Comparison of ENCODE assay signal across 8 cellular contexts in the genomic region with DNA sequence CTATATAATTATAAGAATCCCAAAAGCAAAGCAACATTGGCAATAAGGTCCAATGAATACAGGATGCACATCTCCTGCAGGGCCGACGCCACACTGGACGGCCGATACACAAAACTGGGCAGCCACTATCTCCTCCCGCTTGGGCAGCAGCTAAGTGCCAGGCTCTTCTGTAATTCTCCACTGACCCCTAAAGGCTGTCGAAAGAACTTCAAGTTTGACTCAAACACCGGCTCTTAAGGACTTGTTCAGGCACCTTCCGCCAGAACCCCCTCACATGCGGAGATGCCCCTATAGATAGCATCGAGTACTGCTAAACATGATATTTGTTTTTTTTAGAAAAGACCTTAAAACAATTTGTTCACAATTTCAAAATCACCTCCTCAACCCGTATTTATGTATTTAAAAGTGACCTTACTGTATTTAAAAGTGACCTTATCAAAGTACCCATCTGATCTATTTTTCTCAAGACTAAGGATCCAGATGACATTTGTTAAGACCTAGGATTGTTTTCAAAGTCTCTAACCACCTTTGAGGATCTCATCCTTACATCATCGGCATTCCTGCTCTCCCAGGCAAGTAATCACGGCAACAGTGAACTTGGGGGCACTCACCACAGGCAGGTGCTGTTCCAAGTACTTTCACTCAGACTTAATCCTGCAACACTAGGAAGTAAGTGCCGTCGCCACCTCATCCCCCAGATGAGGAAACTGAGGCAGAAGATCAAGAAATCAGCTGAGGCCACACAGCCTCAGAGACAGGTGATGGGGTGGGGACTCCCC.
DNase-seq lines count a peak whose midpoint lies in the region; ATAC-seq and TF ChIP-seq lines count a peak whose summit lies in the region.

No MANE protein-coding gene starts in this region.

- 0 out of 2 replicates have a peak, but pooled peaks cover 3% of the 10 kb centered on the region for H4K20me1 ChIP-seq in GM23338 (replicated peaks; ENCODE audit: insufficient read depth)

- no peak for TF ChIP-seq POLR2A in right lobe of liver (IDR thresholded peaks at IDR 0.05)

- H3K9me2 ChIP-seq in GM23338 (ENCODE audit: insufficient read depth), result no peaks in the 10 kb centered on the region

- H3K27me3 Mint-ChIP-seq in GM23338 (ENCODE audit: insufficient read depth, low read depth, poor library complexity) (peaks cover 8% of the 10 kb centered on the region), chondrocyte (ENCODE audit: low read depth) (no peaks in the 10 kb centered on the region)

- H3K27ac Mint-ChIP-seq in GM23338 (peak overlapping the region; percentile 91), chondrocyte (ENCODE audit: unreplicated experiment) (no peak overlapping the region)

- ATAC-seq in GM23338, result peak; percentile 98
- ATAC-seq in right lobe of liver, result peak; percentile 83 to 95 (median 91)
- no peak for ATAC-seq in HG03025 (IDR thresholded peaks at IDR 0.05; ENCODE audit: low FRiP score, unreplicated experiment)

- H3K4me2 ChIP-seq in GM23338, result no peak overlapping the region

- H3K9me3 ChIP-seq in BE2C, result no peaks in the 10 kb centered on the region
- no peaks in the 10 kb centered on the region for H3K9me3 ChIP-seq in right lobe of liver

- 0 out of 2 replicates have a peak overlapping the region, but pooled peaks have one; percentile 1 for H3K27ac ChIP-seq in GM23338 (ENCODE audit: low read depth)
- H3K27ac ChIP-seq in right lobe of liver, result no peak overlapping the region

- DNase-seq in BE2C, result peak; percentile 59
- peak; percentile 95 for DNase-seq in GM23338 (ENCODE audit: low spot score)
- DNase-seq in NCI-H526 (lab: John Stamatoyannopoulos, UW), result peak; percentile 57 to 86
- no peak for DNase-seq in chondrocyte (ENCODE audit: low spot score)
- peak in 1 of 3 donors; percentile 31 for DNase-seq in right lobe of liver
- DNase-seq in NK-92 treated with Interleukin-12 subunit alpha and Interleukin-12 subunit beta, amount 100 ng/mL, for 24 hours (lab: John Stamatoyannopoulos, UW), result no peak
- no peak for DNase-seq in activated CD4-positive, alpha-beta T cell treated with anti-CD3 and anti-CD28 coated beads for 4 hours

- H3K4me1 Mint-ChIP-seq in GM23338 (peaks cover 16% of the 10 kb centered on the region), chondrocyte (ENCODE audit: low read depth) (peaks cover 16% of the 10 kb centered on the region)

- intact Hi-C loops in right lobe of liver (cut with DNase I), result no loop called here

- no peaks in the 10 kb centered on the region for H3K79me2 ChIP-seq in GM23338 (replicated peaks; ENCODE audit: insufficient read depth)

- H3K27me3 ChIP-seq in BE2C (no peaks in the 10 kb centered on the region), GM23338 (ENCODE audit: insufficient read depth) (no peaks in the 10 kb centered on the region), right lobe of liver (no peaks in the 10 kb centered on the region)

- H2AFZ ChIP-seq in GM23338, result no peak overlapping the region

- WGBS in right lobe of liver (ENCODE audit: insufficient coverage, low coverage, low lambda C conversion rate, missing lambda C conversion rate), result 36% methylated on average over 13 of the region's 15 CpGs

- TF ChIP-seq CTCF in BE2C (IDR thresholded peaks at IDR 0.05; ENCODE audit: low read depth, low read length) (peak; percentile 76), GM23338 (conservative IDR thresholded peaks at IDR 0.05; ENCODE audit: low read depth in 2 of 2) (peak; percentile 68 to 70), chondrocyte (IDR thresholded peaks at IDR 0.05) (peak; percentile 79), right lobe of liver (IDR thresholded peaks at IDR 0.05) (peak; percentile 52 to 57 (median 54))

- H3K4me3 Mint-ChIP-seq in GM23338 (no peak overlapping the region), chondrocyte (ENCODE audit: unreplicated experiment) (no peak overlapping the region)

- H3K4me1 ChIP-seq in BE2C (no peaks in the 10 kb centered on the region), GM23338 (ENCODE audit: insufficient read depth) (no peaks in the 10 kb centered on the region), right lobe of liver (no peaks in the 10 kb centered on the region)

- H3K36me3 Mint-ChIP-seq in GM23338 (ENCODE audit: low read depth) (peaks cover 18% of the 10 kb centered on the region; the same call in 2 of the 3 replicates), chondrocyte (ENCODE audit: low read depth) (peaks cover 15% of the 10 kb centered on the region)

- H3K9me3 Mint-ChIP-seq in GM23338 (no peaks in the 10 kb centered on the region), chondrocyte (ENCODE audit: low read depth) (no peaks in the 10 kb centered on the region)

- no peak overlapping the region for H3K4me3 ChIP-seq in BE2C (ENCODE audit: low read depth, low read length)
- H3K4me3 ChIP-seq in GM23338, result no peak overlapping the region
- no peak overlapping the region for H3K4me3 ChIP-seq in right lobe of liver

- H3K36me3 ChIP-seq in BE2C (peaks cover 33% of the 10 kb centered on the region), GM23338 (ENCODE audit: insufficient read depth) (no peaks in the 10 kb centered on the region), right lobe of liver (peaks cover 0 to 21% (median 11%) of the 10 kb centered on the region in 4 donors)

- no peaks in the 10 kb centered on the region for H3F3A ChIP-seq in GM23338 (replicated peaks; ENCODE audit: low read depth)

TF ChIP-seq in GM23338, 12 proteins besides CTCF, POLR2A, EP300 and RAD21 (continues in another document):
- TF ChIP-seq, protein P1, sequence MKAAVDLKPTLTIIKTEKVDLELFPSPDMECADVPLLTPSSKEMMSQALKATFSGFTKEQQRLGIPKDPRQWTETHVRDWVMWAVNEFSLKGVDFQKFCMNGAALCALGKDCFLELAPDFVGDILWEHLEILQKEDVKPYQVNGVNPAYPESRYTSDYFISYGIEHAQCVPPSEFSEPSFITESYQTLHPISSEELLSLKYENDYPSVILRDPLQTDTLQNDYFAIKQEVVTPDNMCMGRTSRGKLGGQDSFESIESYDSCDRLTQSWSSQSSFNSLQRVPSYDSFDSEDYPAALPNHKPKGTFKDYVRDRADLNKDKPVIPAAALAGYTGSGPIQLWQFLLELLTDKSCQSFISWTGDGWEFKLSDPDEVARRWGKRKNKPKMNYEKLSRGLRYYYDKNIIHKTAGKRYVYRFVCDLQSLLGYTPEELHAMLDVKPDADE (IDR thresholded peaks at IDR 0.05), result no peak
- TF ChIP-seq, protein P2, sequence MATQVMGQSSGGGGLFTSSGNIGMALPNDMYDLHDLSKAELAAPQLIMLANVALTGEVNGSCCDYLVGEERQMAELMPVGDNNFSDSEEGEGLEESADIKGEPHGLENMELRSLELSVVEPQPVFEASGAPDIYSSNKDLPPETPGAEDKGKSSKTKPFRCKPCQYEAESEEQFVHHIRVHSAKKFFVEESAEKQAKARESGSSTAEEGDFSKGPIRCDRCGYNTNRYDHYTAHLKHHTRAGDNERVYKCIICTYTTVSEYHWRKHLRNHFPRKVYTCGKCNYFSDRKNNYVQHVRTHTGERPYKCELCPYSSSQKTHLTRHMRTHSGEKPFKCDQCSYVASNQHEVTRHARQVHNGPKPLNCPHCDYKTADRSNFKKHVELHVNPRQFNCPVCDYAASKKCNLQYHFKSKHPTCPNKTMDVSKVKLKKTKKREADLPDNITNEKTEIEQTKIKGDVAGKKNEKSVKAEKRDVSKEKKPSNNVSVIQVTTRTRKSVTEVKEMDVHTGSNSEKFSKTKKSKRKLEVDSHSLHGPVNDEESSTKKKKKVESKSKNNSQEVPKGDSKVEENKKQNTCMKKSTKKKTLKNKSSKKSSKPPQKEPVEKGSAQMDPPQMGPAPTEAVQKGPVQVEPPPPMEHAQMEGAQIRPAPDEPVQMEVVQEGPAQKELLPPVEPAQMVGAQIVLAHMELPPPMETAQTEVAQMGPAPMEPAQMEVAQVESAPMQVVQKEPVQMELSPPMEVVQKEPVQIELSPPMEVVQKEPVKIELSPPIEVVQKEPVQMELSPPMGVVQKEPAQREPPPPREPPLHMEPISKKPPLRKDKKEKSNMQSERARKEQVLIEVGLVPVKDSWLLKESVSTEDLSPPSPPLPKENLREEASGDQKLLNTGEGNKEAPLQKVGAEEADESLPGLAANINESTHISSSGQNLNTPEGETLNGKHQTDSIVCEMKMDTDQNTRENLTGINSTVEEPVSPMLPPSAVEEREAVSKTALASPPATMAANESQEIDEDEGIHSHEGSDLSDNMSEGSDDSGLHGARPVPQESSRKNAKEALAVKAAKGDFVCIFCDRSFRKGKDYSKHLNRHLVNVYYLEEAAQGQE (IDR thresholded peaks at IDR 0.05; ENCODE audit: unreplicated experiment), result no peak
- TF ChIP-seq POLR2AphosphoS5 (IDR thresholded peaks at IDR 0.05; ENCODE audit: low read depth), result no peak
- TF ChIP-seq CREB1 (CRISPR knock-in tag; IDR thresholded peaks at IDR 0.05; ENCODE audit: low read depth), result no peak
- TF ChIP-seq EZH2 (IDR thresholded peaks at IDR 0.05; ENCODE audit: low read depth, unreplicated experiment), result no peak

Comparison
In these comparisons a context has a peak if more than half of its experiments do, and no peak if none do; other contexts are left out.
1. DNase-seq: peak in BE2C (single experiment), GM23338 (single experiment) and NCI-H526 (2 of 2); none in chondrocyte (single experiment), NK-92 treated with Interleukin-12 subunit alpha and Interleukin-12 subunit beta, amount 100 ng/mL, for 24 hours (single experiment) and activated CD4-positive, alpha-beta T cell treated with anti-CD3 and anti-CD28 coated beads for 4 hours (0 of 2).
2. Peak in every context shown above with its lines, with median percentiles within 50 percentile points of each other: CTCF ChIP-seq.